In genomic region chr3:462851-463250, GRCh38 we compare ENCODE assay signal across 32 cellular contexts.
"Had no signal": no experiment of that assay in that cellular context is flagged by ENCODE, and none has a peak within 500 bp of the region (broad histone marks: within the 10 kb centered on the region; RNA-seq: fewer than 3 reads in every experiment).

No MANE protein-coding gene starts in this region.

- H3K27me3 Mint-ChIP-seq: activated CD4-positive, alpha-beta memory T cell treated with anti-CD3 and anti-CD28 coated beads, Interleukin-2, amount 10 ng/mL, durations not matched to agents 7 days and 5 days; activated CD8-positive, alpha-beta memory T cell treated with anti-CD3 and anti-CD28 coated beads, Interleukin-2, amount 10 ng/mL, durations not matched to agents 7 days and 5 days; activated naive CD4-positive, alpha-beta T cell treated with anti-CD3 and anti-CD28 coated beads, Interleukin-2, amount 10 ng/mL, durations not matched to agents 7 days and 5 days; activated naive CD8-positive, alpha-beta T cell; activated naive CD8-positive, alpha-beta T cell treated with anti-CD3 and anti-CD28 coated beads, Interleukin-2, amount 50 U/mL, for 24 hours; brain had no signal

- H3K9me3 Mint-ChIP-seq: activated CD4-positive, alpha-beta memory T cell treated with anti-CD3 and anti-CD28 coated beads, Interleukin-2, amount 10 ng/mL, durations not matched to agents 7 days and 5 days; activated naive CD4-positive, alpha-beta T cell treated with anti-CD3 and anti-CD28 coated beads, Interleukin-2, amount 10 ng/mL, durations not matched to agents 7 days and 5 days had no signal

- H3K4me3 Mint-ChIP-seq: activated CD4-positive, alpha-beta memory T cell treated with anti-CD3 and anti-CD28 coated beads, Interleukin-2, amount 10 ng/mL, durations not matched to agents 7 days and 5 days; activated CD8-positive, alpha-beta memory T cell treated with anti-CD3 and anti-CD28 coated beads, Interleukin-2, amount 10 ng/mL, durations not matched to agents 7 days and 5 days; activated naive CD4-positive, alpha-beta T cell treated with anti-CD3 and anti-CD28 coated beads, Interleukin-2, amount 10 ng/mL, durations not matched to agents 7 days and 5 days; activated naive CD8-positive, alpha-beta T cell; activated naive CD8-positive, alpha-beta T cell treated with anti-CD3 and anti-CD28 coated beads, Interleukin-2, amount 50 U/mL, for 24 hours; brain had no signal

- H3K27me3 ChIP-seq: MG63, SJCRH30 had no signal

- H3K36me3 ChIP-seq: MG63, SJCRH30, WERI-Rb-1 had no signal

- H3K4me3 ChIP-seq: MG63, SJCRH30, SK-N-MC had no signal

- H3K9me3 ChIP-seq: MG63, SJCRH30 had no signal

- DNase-seq: activated CD4-positive, alpha-beta memory T cell treated with anti-CD3 and anti-CD28 coated beads, Interleukin-2, amount 10 ng/mL, durations not matched to agents 7 days and 5 days; activated CD4-positive, alpha-beta T cell treated with anti-CD3 and anti-CD28 coated beads for 1 hour; activated CD4-positive, alpha-beta T cell treated with anti-CD3 and anti-CD28 coated beads for 48 hours; activated CD4-positive, CD25-positive, alpha-beta regulatory T cell; activated CD8-positive, alpha-beta memory T cell treated with anti-CD3 and anti-CD28 coated beads for 24 hours; activated CD8-positive, alpha-beta memory T cell treated with anti-CD3 and anti-CD28 coated beads, Interleukin-2, amount 10 ng/mL, durations not matched to agents 7 days and 5 days; activated CD8-positive, alpha-beta memory T cell treated with anti-CD3 and anti-CD28 coated beads, Interleukin-2, amount 50 U/mL, for 48 hours; activated effector memory CD4-positive, alpha-beta T cell treated with Interleukin-2 at 50 U/mL for 16 hours; activated naive CD4-positive, alpha-beta T cell treated with anti-CD3 and anti-CD28 coated beads, Interleukin-2, amount 10 ng/mL, durations not matched to agents 7 days and 5 days; activated naive CD8-positive, alpha-beta T cell treated with anti-CD3 and anti-CD28 coated beads, Interleukin-2, amount 50 U/mL, for 24 hours; activated T-cell treated with anti-CD3 and anti-CD28 coated beads, Interleukin-2, amount 50 U/mL, for 48 hours; caudate nucleus; cerebellar nuclear complex; Kasumi-1; KBM-7; MG63; NCI-H1048; NCI-H1105 treated with DMSO at 0.1 percent for 48 hours; NCI-H1436; NCI-H1694; NCI-H1930; NCI-H2081 treated with DMSO at 0.1 percent for 48 hours; NCI-H226; NCI-H69; NCI-H82; SHP77; SJCRH30; T1000; WERI-Rb-1 had no signal

- H3K27ac Mint-ChIP-seq: activated CD4-positive, alpha-beta memory T cell treated with anti-CD3 and anti-CD28 coated beads, Interleukin-2, amount 10 ng/mL, durations not matched to agents 7 days and 5 days; activated CD8-positive, alpha-beta memory T cell treated with anti-CD3 and anti-CD28 coated beads, Interleukin-2, amount 10 ng/mL, durations not matched to agents 7 days and 5 days; activated naive CD4-positive, alpha-beta T cell treated with anti-CD3 and anti-CD28 coated beads, Interleukin-2, amount 10 ng/mL, durations not matched to agents 7 days and 5 days; activated naive CD8-positive, alpha-beta T cell; activated naive CD8-positive, alpha-beta T cell treated with anti-CD3 and anti-CD28 coated beads, Interleukin-2, amount 50 U/mL, for 24 hours had no signal

- ATAC-seq: activated CD8-positive, alpha-beta memory T cell treated with anti-CD3 and anti-CD28 coated beads, Interleukin-2, amount 10 ng/mL, durations not matched to agents 7 days and 5 days; activated naive CD8-positive, alpha-beta T cell treated with anti-CD3 and anti-CD28 coated beads, Interleukin-2, amount 50 U/mL, for 24 hours had no signal

- H3K4me1 ChIP-seq: SJCRH30 had no signal

- H3K4me1 Mint-ChIP-seq: activated CD4-positive, alpha-beta memory T cell treated with anti-CD3 and anti-CD28 coated beads, Interleukin-2, amount 10 ng/mL, durations not matched to agents 7 days and 5 days; activated CD8-positive, alpha-beta memory T cell treated with anti-CD3 and anti-CD28 coated beads, Interleukin-2, amount 10 ng/mL, durations not matched to agents 7 days and 5 days; activated naive CD4-positive, alpha-beta T cell treated with anti-CD3 and anti-CD28 coated beads, Interleukin-2, amount 10 ng/mL, durations not matched to agents 7 days and 5 days; activated naive CD8-positive, alpha-beta T cell treated with anti-CD3 and anti-CD28 coated beads, Interleukin-2, amount 50 U/mL, for 24 hours had no signal

- H3K27ac ChIP-seq: SJCRH30, SK-N-MC, WERI-Rb-1 had no signal
